ENCODE assay signal across 19 cellular contexts in the genomic region with DNA sequence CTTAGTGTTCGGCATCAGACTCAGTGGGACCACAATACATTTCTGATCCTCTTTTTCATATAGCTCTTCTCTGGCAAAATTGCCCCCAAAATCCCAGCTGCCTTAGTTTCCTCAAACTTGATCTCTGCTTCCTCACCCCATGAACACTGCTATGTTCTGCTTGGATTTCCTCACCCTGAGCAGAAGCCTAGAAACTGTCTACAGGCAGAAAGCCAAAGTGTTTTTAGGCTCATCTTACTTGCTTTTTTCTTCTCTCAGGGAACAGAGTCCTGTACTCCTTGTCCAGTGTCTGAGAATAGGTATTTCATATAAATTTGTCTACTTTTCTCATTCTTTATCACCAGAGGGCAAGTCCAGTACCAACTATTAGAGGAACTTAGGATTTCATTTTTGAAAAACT. TPM values are rescaled to one million over a fixed set of nuclear protein-coding genes. Genes with fewer than 3 reads are reported as not detected.
DNase-seq lines count a peak whose midpoint lies in the region; ATAC-seq, FAIRE-seq and TF ChIP-seq lines count a peak whose summit lies in the region.
"Had no signal": no experiment of that assay in that cellular context is flagged by ENCODE, and none has a peak within 500 bp of the region (broad histone marks: within the 10 kb centered on the region; RNA-seq: fewer than 3 reads in every experiment).

No MANE protein-coding gene starts in this region.

- H3K9me3 ChIP-seq in A549: no peaks in the 10 kb centered on the region
- H3K9me3 ChIP-seq in HEK293 (ENCODE audit: control insufficient read depth, insufficient read depth, low read depth, low read length): no peaks in the 10 kb centered on the region
- no peaks in the 10 kb centered on the region for H3K9me3 ChIP-seq in K562 (replicated peaks; ENCODE audit: control insufficient read depth, insufficient read depth, low read depth, low read length)
- no peaks in the 10 kb centered on the region for H3K9me3 ChIP-seq in gastrocnemius medialis
- H3K9me3 ChIP-seq in OCI-LY7 (ENCODE audit: low read length): no peaks in the 10 kb centered on the region
- H3K9me3 ChIP-seq: BE2C had no signal

- no peak for TF ChIP-seq EP300 in A549 (IDR thresholded peaks at IDR 0.05)
- TF ChIP-seq EP300 in K562 (IDR thresholded peaks at IDR 0.05; ENCODE audit: low read length): no peak

- ATAC-seq in A549 (no peak), K562 (no peak), gastrocnemius medialis (peak; percentile 59 to 68)

- H3K27ac Mint-ChIP-seq in T-helper 2 cell treated with Interferon-gamma antibody and Interleukin-4, amounts not matched to agents 5 μg/mL and 100 μg/mL, for 36 hours: no peak overlapping the region
- H3K27ac Mint-ChIP-seq: H9 had no signal

- WGBS in A549 (ENCODE audit: missing lambda C conversion rate): 60% methylated on average over 1 of the region's 1 CpG
- WGBS in K562 (ENCODE audit: insufficient coverage, low coverage, missing lambda C conversion rate): 91% methylated on average over 1 of the region's 1 CpG

- no TSS peak for BruUV-seq in K562 (replicated peaks; lab: Mats Ljungman, UMichigan)
- BruUV-seq in OCI-LY7 (replicated peaks; lab: Mats Ljungman, UMichigan): no TSS peak

- H3K79me2 ChIP-seq in K562 (ENCODE audit: control insufficient read depth, insufficient read depth, low read length) (no peaks in the 10 kb centered on the region), OCI-LY7 (ENCODE audit: insufficient read depth, low read depth, low read length) (no peaks in the 10 kb centered on the region)

- no peak overlapping the region for H3K4me3 Mint-ChIP-seq in T-helper 2 cell treated with Interferon-gamma antibody and Interleukin-4, amounts not matched to agents 5 μg/mL and 100 μg/mL, for 36 hours
- H3K4me3 Mint-ChIP-seq: CD4-positive, alpha-beta memory T cell; H9 had no signal

- H3K9ac ChIP-seq in K562 (ENCODE audit: insufficient read depth in 1 of 2, low read depth in 2 of 2, low read length in 2 of 2): peak overlapping the region in 1 of 2 experiments; percentile 62; a peak in 1 of 4 replicates

- no peak for TF ChIP-seq POLR2A in A549 (IDR thresholded peaks at IDR 0.05; ENCODE audit: low read length)
- TF ChIP-seq POLR2A in K562 (conservative IDR thresholded peaks at IDR 0.05): no peak
- no peak for TF ChIP-seq POLR2A in gastrocnemius medialis (IDR thresholded peaks at IDR 0.05)

- POLR2A ChIA-PET in A549 (lab: Yijun Ruan, JAX) (no interaction called here), HEK293 (lab: Yijun Ruan, JAX) (interaction anchor here (0.6 to 2.4 kb wide), 4 partner anchors 12 to 220 kb away, joined by 3 to 6 read pairs (median 4); partner anchors contain the start of gene UBAP1), K562 (lab: Yijun Ruan, JAX) (interaction anchor here (1.4 kb wide), 1 partner anchor 22 kb away, joined by 4 read pairs; the partner anchor contains the start of gene UBAP1), OCI-LY7 (lab: Charles Lee) (interaction anchor here (0.5 to 1.2 kb wide), 3 partner anchors 12 to 60 kb away, joined by 3 to 5 read pairs (median 5); no protein-coding TSS in a partner anchor)

- peak overlapping the region; percentile 43 to 94 for H3K27ac ChIP-seq in A549
- H3K27ac ChIP-seq in HEK293 (ENCODE audit: extremely low read depth, low read depth, low read length): no peak overlapping the region
- H3K27ac ChIP-seq in K562 (ENCODE audit: extremely low read depth, low read depth, low read length): peak overlapping the region; percentile 73; the same call in 2 of the 3 replicates
- peak overlapping the region in 2 of 4 donors; percentile 51 to 63 for H3K27ac ChIP-seq in gastrocnemius medialis
- no peak overlapping the region for H3K27ac ChIP-seq in OCI-LY7 (ENCODE audit: low read depth, low read length, poor library complexity, severe bottlenecking)
- H3K27ac ChIP-seq: C4-2B had no signal

- H3K27me3 ChIP-seq in K562 (ENCODE audit: control insufficient read depth in 2 of 2, insufficient read depth in 2 of 2, low read length in 2 of 2): no peaks in the 10 kb centered on the region
- H3K27me3 ChIP-seq in gastrocnemius medialis: no peaks in the 10 kb centered on the region
- H3K27me3 ChIP-seq: BE2C had no signal

- H3K4me3 ChIP-seq in A549: no peak overlapping the region
- no peak overlapping the region for H3K4me3 ChIP-seq in HEK293 (ENCODE audit: low read depth, low read length)
- H3K4me3 ChIP-seq in K562: no peak overlapping the region
- no peak overlapping the region for H3K4me3 ChIP-seq in gastrocnemius medialis
- H3K4me3 ChIP-seq in OCI-LY7 (ENCODE audit: low read depth, low read length, poor library complexity, severe bottlenecking): no peak overlapping the region

- H3K9me3 Mint-ChIP-seq in T-helper 2 cell treated with Interferon-gamma antibody and Interleukin-4, amounts not matched to agents 5 μg/mL and 100 μg/mL, for 36 hours: no peaks in the 10 kb centered on the region
- H3K9me3 Mint-ChIP-seq: CD4-positive, alpha-beta memory T cell; H9 had no signal

- H3K4me1 ChIP-seq in A549: peaks cover 43% of the 10 kb centered on the region
- no peaks in the 10 kb centered on the region for H3K4me1 ChIP-seq in HEK293 (ENCODE audit: control insufficient read depth, insufficient read depth, low read length)
- peaks cover 7 to 21% of the 10 kb centered on the region in 2 experiments for H3K4me1 ChIP-seq in K562 (replicated peaks in 1 of 2; ENCODE audit: control insufficient read depth in 2 of 2, insufficient read depth in 2 of 2, low read length in 2 of 2)
- peaks cover 11 to 19% of the 10 kb centered on the region in 2 donors for H3K4me1 ChIP-seq in gastrocnemius medialis
- H3K4me1 ChIP-seq in OCI-LY7 (ENCODE audit: insufficient read depth, low read length, poor library complexity, severe bottlenecking): peaks cover 14% of the 10 kb centered on the region
- H3K4me1 ChIP-seq: BE2C had no signal

- intact Hi-C loops in K562 (cut with micrococcal nuclease): no loop called here
- intact Hi-C loops in gastrocnemius medialis (cut with DNase I; ENCODE audit: low total_unique reads): no loop called here
- intact Hi-C loops in OCI-LY7 (cut with micrococcal nuclease; ENCODE audit: unreplicated experiment): loop anchor here (10.0 kb wide), 1 partner anchor 143 kb away; no protein-coding TSS in a partner anchor

- in situ Hi-C loops in K562 (cut with MboI) (no loop called here), gastrocnemius medialis (cut with MboI; ENCODE audit: low sequenced_read_pairs in 4 of 4) (no loop called here)

- no peaks in the 10 kb centered on the region for H3K9me2 ChIP-seq in OCI-LY7 (ENCODE audit: insufficient read depth, low read length)

- H2AFZ ChIP-seq in K562 (ENCODE audit: low read depth, low read length) (peak overlapping the region; percentile 64), OCI-LY7 (ENCODE audit: low read length) (no peak overlapping the region)

- CTCF ChIA-PET in A549 (lab: Yijun Ruan, JAX) (interaction anchor here (0.6 to 3.2 kb wide), 3 partner anchors 11 to 96 kb away, joined by 3 to 14 read pairs (median 3); no protein-coding TSS in a partner anchor), HEK293 (lab: Yijun Ruan, JAX) (interaction anchor here (0.6 kb wide), 1 partner anchor 321 kb away, joined by 5 read pairs; no protein-coding TSS in a partner anchor), K562 (lab: Yijun Ruan, JAX; ENCODE audit: low intra/inter-chr PET ratio) (no interaction called here), OCI-LY7 (lab: Charles Lee; ENCODE audit: unreplicated experiment) (no interaction called here)

- no peaks in the 10 kb centered on the region for H4K20me1 ChIP-seq in K562 (replicated peaks; ENCODE audit: control insufficient read depth, insufficient read depth, low read length)
- H4K20me1 ChIP-seq in OCI-LY7 (ENCODE audit: insufficient read depth, low read length): no peaks in the 10 kb centered on the region

- H3K9me1 ChIP-seq in K562 (ENCODE audit: control insufficient read depth, insufficient read depth, low read length): no peaks in the 10 kb centered on the region

- TF ChIP-seq RAD21 in A549 (conservative IDR thresholded peaks at IDR 0.05 in 1 of 2, IDR thresholded peaks at IDR 0.05 in 1 of 2) (no peak), K562 (CRISPR knock-in tag; conservative IDR thresholded peaks at IDR 0.05 in 1 of 2, IDR thresholded peaks at IDR 0.05 in 1 of 2) (no peak)

- DNase-seq in A549 (ENCODE audit: low read depth in 1 of 2, low spot score in 1 of 2) (no peak), K562 (ENCODE audit: extremely low read depth in 1 of 4, low spot score in 3 of 4) (no peak), gastrocnemius medialis (no peak), kidney tubule cell (ENCODE audit: low spot score) (no peak), OCI-LY7 (ENCODE audit: low spot score) (no peak)
- DNase-seq in T-helper 2 cell treated with Interferon-gamma antibody and Interleukin-4, amounts not matched to agents 5 μg/mL and 100 μg/mL, for 36 hours (ENCODE audit: low spot score): no peak
- DNase-seq: BE2C; CD4-positive, alpha-beta memory T cell; DMS153; DMS79 treated with DMSO at 0.1 percent for 48 hours; EL; GOT3; H9 had no signal

- TF ChIP-seq CTCF in A549 (IDR thresholded peaks at IDR 0.05) (no peak), HEK293 (tag by site-specific recombination; IDR thresholded peaks at IDR 0.05) (no peak), K562 (IDR thresholded peaks at IDR 0.05 in 2 of 3, conservative IDR thresholded peaks at IDR 0.05 in 1 of 3; ENCODE audit: insufficient read depth in 2 of 3, low read depth in 1 of 3, low read length in 3 of 3) (no peak), gastrocnemius medialis (IDR thresholded peaks at IDR 0.05 in 4 of 5, conservative IDR thresholded peaks at IDR 0.05 in 1 of 5) (no peak), OCI-LY7 (conservative IDR thresholded peaks at IDR 0.05; ENCODE audit: low read length) (no peak)

- H3K4me1 Mint-ChIP-seq in T-helper 2 cell treated with Interferon-gamma antibody and Interleukin-4, amounts not matched to agents 5 μg/mL and 100 μg/mL, for 36 hours (ENCODE audit: low read depth): no peaks in the 10 kb centered on the region
- H3K4me1 Mint-ChIP-seq: CD4-positive, alpha-beta memory T cell had no signal

- H3K4me2 ChIP-seq in A549 (peak overlapping the region; percentile 51; the same call in 2 of the 3 replicates), K562 (ENCODE audit: insufficient read depth, low read length) (no peak overlapping the region), OCI-LY7 (ENCODE audit: low read length) (no peak overlapping the region)

- H3K36me3 Mint-ChIP-seq in T-helper 2 cell treated with Interferon-gamma antibody and Interleukin-4, amounts not matched to agents 5 μg/mL and 100 μg/mL, for 36 hours (ENCODE audit: low read depth): no peaks in the 10 kb centered on the region
- H3K36me3 Mint-ChIP-seq: CD4-positive, alpha-beta memory T cell had no signal

- FAIRE-seq in A549 (lab: Jason Lieb, UNC): no peak
- no peak for FAIRE-seq in K562 (lab: Jason Lieb, UNC)
- FAIRE-seq: A204.1, D721Med, G401.6, GM12891 had no signal

- H3K36me3 ChIP-seq in HEK293 (ENCODE audit: control insufficient read depth in 2 of 2, insufficient read depth in 1 of 2, low read length in 2 of 2) (no peaks in the 10 kb centered on the region), K562 (ENCODE audit: control insufficient read depth, insufficient read depth, low read length) (no peaks in the 10 kb centered on the region), gastrocnemius medialis (no peaks in the 10 kb centered on the region), OCI-LY7 (ENCODE audit: insufficient read depth, low read length) (no peaks in the 10 kb centered on the region)
- H3K36me3 ChIP-seq: BE2C had no signal

- H3K27me3 Mint-ChIP-seq in T-helper 2 cell treated with Interferon-gamma antibody and Interleukin-4, amounts not matched to agents 5 μg/mL and 100 μg/mL, for 36 hours (ENCODE audit: low read depth): peaks cover 7% of the 10 kb centered on the region

RNA-seq across cellular contexts. Expression of gene UBAP1, which starts 21.5 kb away (rescaled TPM):
- polyA plus RNA-seq in A549 (2011; rRNA removed) (73.1 and 86.7 TPM in 2 replicates), A549 (2017; fragmentation: RNase III; extraction: RNeasy Plus Mini Kit Qiagen cat#74134 plus additional on column Dnase treatment) (33.5 to 40.1 TPM (median 38.5 TPM) in 3 replicates), K562 (2011; rRNA removed) (33.4 and 33.7 TPM in 2 replicates), K562 (2014; fragmentation: Illumina TruSeq; extraction: Trizol) (24.9 and 28.9 TPM in 2 replicates), K562 (2014; fragmentation: Nextera tagmentation; extraction: Ambion mirVana) (1 to 10 TPM; 1.3 to 1.5 TPM), K562 (2014; rRNA removed) (18.3 and 21.6 TPM in 2 replicates)
- polyA plus RNA-seq in A549 (2012; cell fraction: cytosol; rRNA removed): 23.7 and 31.6 TPM in 2 replicates
- polyA plus RNA-seq in A549 (2012; cell fraction: nucleus; rRNA removed): 14.2 and 22.1 TPM in 2 replicates
- polyA minus RNA-seq in A549 (2011; rRNA and poly(A)+ RNA removed): 73.0 and 84.8 TPM in 2 replicates
- 22.6 and 29.0 TPM in 2 replicates for total RNA-seq in K562 (2011; cell fraction: chromatin; rRNA removed; ENCODE audit: low replicate concordance)
- total RNA-seq in K562 (2011; cell fraction: nucleolus; rRNA removed): 15.2 and 15.3 TPM in 2 replicates
- total RNA-seq in K562 (2011; cell fraction: nucleoplasm; rRNA removed): 17.5 and 19.2 TPM in 2 replicates
- total RNA-seq in K562 (2014; rRNA removed) (9.4 and 12.5 TPM in 2 replicates), K562 (2014; rRNA removed; fragmentation: Illumina TruSeq; extraction: Trizol) (14.9 and 15.0 TPM in 2 replicates), K562 (2015; rRNA removed; fragmentation: Illumina TruSeq; extraction: Trizol) (16.1 and 16.7 TPM in 2 replicates), K562 (2021) (16.5 and 16.6 TPM in 2 replicates), gastrocnemius medialis (100 to 1,000 TPM in 1 of 4 donors, 10 to 100 TPM in 3; 69.5 to 162 (median 90.8) TPM), OCI-LY7 (2022) (22.4 and 24.9 TPM in 2 replicates)
- polyA plus RNA-seq in K562 (2011; cell fraction: cytosol; rRNA removed): 27.3 and 28.0 TPM in 2 replicates
- 13.0 and 15.9 TPM in 2 replicates for polyA plus RNA-seq in K562 (2011; cell fraction: nucleus; rRNA removed)
- polyA plus RNA-seq in K562 (2012): 15.6 and 16.1 TPM in 2 replicates
- 22.4 and 29.5 TPM in 2 replicates for polyA minus RNA-seq in K562 (2011; rRNA and poly(A)+ RNA removed)
- polyA minus RNA-seq in K562 (2011; cell fraction: cytosol; rRNA and poly(A)+ RNA removed): 13.3 and 14.4 TPM in 2 replicates
- polyA minus RNA-seq in K562 (2011; cell fraction: nucleus; rRNA and poly(A)+ RNA removed): 4.0 and 8.6 TPM in 2 replicates
- 12.4 and 13.1 TPM in 2 replicates for total RNA-seq in OCI-LY7 (2014; rRNA removed; shearing (Covaris generic))

RNA-seq across cellular contexts. Expression of gene DCAF12, which starts 30.8 kb away (rescaled TPM):
- 56.5 and 73.6 TPM in 2 replicates for polyA plus RNA-seq in A549 (2011; rRNA removed)
- polyA plus RNA-seq in A549 (2012; cell fraction: cytosol; rRNA removed): 18.9 and 26.1 TPM in 2 replicates
- polyA plus RNA-seq in A549 (2012; cell fraction: nucleus; rRNA removed): 8.9 and 18.9 TPM in 2 replicates
- 24.8 to 28.5 TPM (median 26.7 TPM) in 3 replicates for polyA plus RNA-seq in A549 (2017; fragmentation: RNase III; extraction: RNeasy Plus Mini Kit Qiagen cat#74134 plus additional on column Dnase treatment)
- polyA minus RNA-seq in A549 (2011; rRNA and poly(A)+ RNA removed): 70.0 and 85.1 TPM in 2 replicates
- total RNA-seq in K562 (2011; cell fraction: chromatin; rRNA removed; ENCODE audit: low replicate concordance): 36.9 and 67.4 TPM in 2 replicates
- total RNA-seq in K562 (2011; cell fraction: nucleolus; rRNA removed): 27.3 and 27.6 TPM in 2 replicates
- total RNA-seq in K562 (2011; cell fraction: nucleoplasm; rRNA removed): 38.6 and 45.7 TPM in 2 replicates
- 17.3 and 20.9 TPM in 2 replicates for total RNA-seq in K562 (2014; rRNA removed)
- 32.5 and 35.7 TPM in 2 replicates for total RNA-seq in K562 (2014; rRNA removed; fragmentation: Illumina TruSeq; extraction: Trizol)
- total RNA-seq in K562 (2015; rRNA removed; fragmentation: Illumina TruSeq; extraction: Trizol): 29.6 and 30.8 TPM in 2 replicates
- 38.2 and 42.7 TPM in 2 replicates for total RNA-seq in K562 (2021)
- polyA plus RNA-seq in K562 (2011; rRNA removed): 59.6 and 67.8 TPM in 2 replicates
- polyA plus RNA-seq in K562 (2011; cell fraction: cytosol; rRNA removed): 38.6 and 51.2 TPM in 2 replicates
- 32.6 and 35.4 TPM in 2 replicates for polyA plus RNA-seq in K562 (2011; cell fraction: nucleus; rRNA removed)
- polyA plus RNA-seq in K562 (2012): 26.1 and 26.8 TPM in 2 replicates
- polyA plus RNA-seq in K562 (2014; fragmentation: Illumina TruSeq; extraction: Trizol): 48.6 and 52.8 TPM in 2 replicates
- 10 to 100 TPM; 10.9 to 11.6 TPM for polyA plus RNA-seq in K562 (2014; fragmentation: Nextera tagmentation; extraction: Ambion mirVana)
- polyA plus RNA-seq in K562 (2014; rRNA removed): 29.9 and 32.2 TPM in 2 replicates
- polyA minus RNA-seq in K562 (2011; rRNA and poly(A)+ RNA removed): 89.8 and 96.2 TPM in 2 replicates
- polyA minus RNA-seq in K562 (2011; cell fraction: cytosol; rRNA and poly(A)+ RNA removed): 29.1 and 35.7 TPM in 2 replicates
- polyA minus RNA-seq in K562 (2011; cell fraction: nucleus; rRNA and poly(A)+ RNA removed): 16.0 and 26.4 TPM in 2 replicates
- 10 to 100 TPM; 19.4 to 33.7 (median 26.7) TPM for total RNA-seq in gastrocnemius medialis
- 21.9 and 31.7 TPM in 2 replicates for total RNA-seq in OCI-LY7 (2014; rRNA removed; shearing (Covaris generic))
- 70.5 and 83.5 TPM in 2 replicates for total RNA-seq in OCI-LY7 (2022)

Comparison
In these comparisons a context has a peak if more than half of its experiments do, and no peak if none do; other contexts are left out.
1. ATAC-seq: peak in gastrocnemius medialis (2 of 2); none in A549 (0 of 2) and K562 (single experiment).
2. H3K27ac ChIP-seq: peak in A549 (2 of 2) and K562 (single experiment); none in HEK293 (single experiment) and OCI-LY7 (single experiment).
3. CTCF ChIA-PET loops: an anchor here in A549 (0.6 to 3.2 kb wide) and HEK293 (0.6 kb wide); none called in K562 and OCI-LY7.